ENCODE assay signal across 16 cellular contexts in genomic region chr14:66572836-66573235, GRCh38.
"Had no signal": no experiment of that assay in that cellular context is flagged by ENCODE, and none has a peak within 500 bp of the region (broad histone marks: within the 10 kb centered on the region; RNA-seq: fewer than 3 reads in every experiment).

No MANE protein-coding gene starts in this region.

- DNase-seq: activated CD4-positive, alpha-beta T cell treated with anti-CD3 and anti-CD28 coated beads, Interleukin-2, amount 50 U/mL, for 1 hour; activated CD4-positive, CD25-positive, alpha-beta regulatory T cell treated with anti-CD3 and anti-CD28 coated beads, Interleukin-2, amount 50 U/mL, for 72 hours; activated CD8-positive, alpha-beta memory T cell treated with anti-CD3 and anti-CD28 coated beads, Interleukin-2, amount 50 U/mL, for 48 hours; activated gamma-delta T cell; activated T-cell treated with anti-CD3 and anti-CD28 coated beads, Interleukin-2, amount 50 U/mL, for 48 hours; amniotic stem cell; body of pancreas; caudate nucleus; dorsolateral prefrontal cortex; islet precursor cell; nucleus accumbens; stimulated activated CD4-positive, alpha-beta T cell treated with anti-CD3 and anti-CD28 coated beads, Interleukin-2, amount 100 ng/mL, for 24 hours; stimulated activated naive CD4-positive, alpha-beta T cell treated with Interleukin-2 at 50 U/mL for 16 hours; SW 1271; T-helper 2 cell; tibial artery had no signal

- ATAC-seq: body of pancreas had no signal
